Comparison of ENCODE assay signal across 14 cellular contexts in the genomic region with DNA sequence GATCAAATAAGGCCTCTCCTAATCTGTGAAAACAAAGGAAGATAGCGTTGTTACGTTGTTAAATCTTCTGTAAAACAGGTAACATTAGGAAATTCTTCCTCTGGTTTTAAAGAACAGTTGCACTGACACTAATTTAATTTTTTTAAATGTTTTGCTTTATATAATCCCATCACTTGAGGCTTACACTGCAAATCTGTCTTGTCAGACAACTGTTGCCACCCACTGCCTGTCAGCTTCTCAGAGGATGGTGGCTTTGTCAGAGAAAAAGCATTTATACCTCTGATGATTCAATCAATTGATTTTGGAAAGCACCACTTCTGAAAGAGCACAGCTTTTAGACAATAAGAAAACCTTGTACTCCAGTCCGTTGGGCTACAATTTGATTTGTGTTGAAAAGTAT.
DNase-seq lines count a peak whose midpoint lies in the region; ATAC-seq and TF ChIP-seq lines count a peak whose summit lies in the region.
"Had no signal": no experiment of that assay in that cellular context is flagged by ENCODE, and none has a peak within 500 bp of the region (broad histone marks: within the 10 kb centered on the region; RNA-seq: fewer than 3 reads in every experiment).

No MANE protein-coding gene starts in this region.

- H3K9me3 Mint-ChIP-seq in effector memory CD8-positive, alpha-beta T cell, result peaks cover 0 to 3% of the 10 kb centered on the region in 2 donors

- H3K27ac Mint-ChIP-seq in effector memory CD8-positive, alpha-beta T cell, result no peak overlapping the region
- H3K27ac Mint-ChIP-seq: CD14-positive monocyte; CD8-positive, alpha-beta T cell; HFFc6 had no signal

- no peak overlapping the region for H3K9ac ChIP-seq in neural cell (ENCODE audit: low read length)

- no peaks in the 10 kb centered on the region for H3K9me2 ChIP-seq in neural cell (ENCODE audit: insufficient read depth, low read length)

- no peak overlapping the region for H3K4me2 ChIP-seq in neural cell (ENCODE audit: low read length)
- H3K4me2 ChIP-seq: A549 had no signal

- TF ChIP-seq CTCF in WERI-Rb-1 (IDR thresholded peaks at IDR 0.05; ENCODE audit: low read depth, low read length) (no peak), neural cell (IDR thresholded peaks at IDR 0.05; ENCODE audit: poor library complexity, severe bottlenecking) (no peak)

- DNase-seq in NCI-H82 (lab: John Stamatoyannopoulos, UW) (peak; percentile 67), WERI-Rb-1 (peak; percentile 49), hippocampal formation (lab: John Stamatoyannopoulos, UW) (no peak), DMS 273 treated with DMSO at 0.1 percent for 48 hours (lab: John Stamatoyannopoulos, UW) (no peak), GOT3 (lab: John Stamatoyannopoulos, UW) (no peak)
- no peak for DNase-seq in effector memory CD8-positive, alpha-beta T cell
- DNase-seq: CD8-positive, alpha-beta T cell; COR-L47; HCEC 1CT; HFFc6 had no signal

- TF ChIP-seq RAD21 in neural cell (conservative IDR thresholded peaks at IDR 0.05), result no peak

- no peak overlapping the region for H2AFZ ChIP-seq in neural cell (ENCODE audit: low read depth, low read length)

- H3K9me3 ChIP-seq in WERI-Rb-1 (ENCODE audit: severe bottlenecking) (no peaks in the 10 kb centered on the region), neural cell (ENCODE audit: low read length) (no peaks in the 10 kb centered on the region)
- H3K9me3 ChIP-seq: A549 had no signal

- H3K4me3 ChIP-seq in WERI-Rb-1 (ENCODE audit: low read depth, low read length) (peak overlapping the region; percentile 5), neural cell (ENCODE audit: low read length) (no peak overlapping the region)
- H3K4me3 ChIP-seq: A549 had no signal

- H4K20me1 ChIP-seq in neural cell (ENCODE audit: insufficient read depth), result no peaks in the 10 kb centered on the region

- H3K27me3 ChIP-seq in WERI-Rb-1 (ENCODE audit: insufficient read depth, low read depth, severe bottlenecking) (no peaks in the 10 kb centered on the region), neural cell (ENCODE audit: insufficient read depth, low read depth, low read length) (no peaks in the 10 kb centered on the region)

- H3K36me3 Mint-ChIP-seq in effector memory CD8-positive, alpha-beta T cell (ENCODE audit: insufficient read depth), result no peaks in the 10 kb centered on the region
- H3K36me3 Mint-ChIP-seq: CD14-positive monocyte; CD8-positive, alpha-beta T cell had no signal

- ATAC-seq in effector memory CD8-positive, alpha-beta T cell (replicated peaks), result no peak
- ATAC-seq: A549; CD8-positive, alpha-beta T cell had no signal

- H3K36me3 ChIP-seq in WERI-Rb-1 (no peaks in the 10 kb centered on the region), neural cell (ENCODE audit: insufficient read depth, low read length) (no peaks in the 10 kb centered on the region)

- no peak overlapping the region for H3K4me3 Mint-ChIP-seq in effector memory CD8-positive, alpha-beta T cell
- H3K4me3 Mint-ChIP-seq: CD14-positive monocyte; CD8-positive, alpha-beta T cell; HFFc6 had no signal

- H3K27me3 Mint-ChIP-seq in effector memory CD8-positive, alpha-beta T cell, result no peaks in the 10 kb centered on the region

- H3K4me1 Mint-ChIP-seq in effector memory CD8-positive, alpha-beta T cell (ENCODE audit: low read depth in 2 of 2), result no peaks in the 10 kb centered on the region
- H3K4me1 Mint-ChIP-seq: CD14-positive monocyte had no signal

- peak; percentile 40 for TF ChIP-seq EP300 in neural cell (conservative IDR thresholded peaks at IDR 0.05; ENCODE audit: poor library complexity, severe bottlenecking)

- H3K27ac ChIP-seq in WERI-Rb-1, result peak overlapping the region; percentile 67
- H3K27ac ChIP-seq in neural cell (ENCODE audit: low read length), result no peak overlapping the region
- H3K27ac ChIP-seq: A549, HL-60 had no signal

- H3K79me2 ChIP-seq in neural cell (replicated peaks; ENCODE audit: insufficient read depth, low read length), result no peaks in the 10 kb centered on the region

- no peaks in the 10 kb centered on the region for H3F3A ChIP-seq in neural cell (ENCODE audit: insufficient read depth, low read length, poor library complexity, severe bottlenecking)

TF ChIP-seq in neural cell, 6 proteins besides CTCF, POLR2A, EP300 and RAD21:
- TF ChIP-seq POLR2AphosphoS5 (IDR thresholded peaks at IDR 0.05) (peak; percentile 12), SMC3 (conservative IDR thresholded peaks at IDR 0.05; ENCODE audit: poor library complexity) (no peak)

Comparison
In these comparisons a context has a peak if more than half of its experiments do, and no peak if none do; other contexts are left out.
1. DNase-seq: peak in NCI-H82 (single experiment) and WERI-Rb-1 (single experiment); none in effector memory CD8-positive, alpha-beta T cell (0 of 3), hippocampal formation (0 of 2), DMS 273 treated with DMSO at 0.1 percent for 48 hours (single experiment) and GOT3 (single experiment).